ENCODE assay signal across 8 cellular contexts in the genomic region with DNA sequence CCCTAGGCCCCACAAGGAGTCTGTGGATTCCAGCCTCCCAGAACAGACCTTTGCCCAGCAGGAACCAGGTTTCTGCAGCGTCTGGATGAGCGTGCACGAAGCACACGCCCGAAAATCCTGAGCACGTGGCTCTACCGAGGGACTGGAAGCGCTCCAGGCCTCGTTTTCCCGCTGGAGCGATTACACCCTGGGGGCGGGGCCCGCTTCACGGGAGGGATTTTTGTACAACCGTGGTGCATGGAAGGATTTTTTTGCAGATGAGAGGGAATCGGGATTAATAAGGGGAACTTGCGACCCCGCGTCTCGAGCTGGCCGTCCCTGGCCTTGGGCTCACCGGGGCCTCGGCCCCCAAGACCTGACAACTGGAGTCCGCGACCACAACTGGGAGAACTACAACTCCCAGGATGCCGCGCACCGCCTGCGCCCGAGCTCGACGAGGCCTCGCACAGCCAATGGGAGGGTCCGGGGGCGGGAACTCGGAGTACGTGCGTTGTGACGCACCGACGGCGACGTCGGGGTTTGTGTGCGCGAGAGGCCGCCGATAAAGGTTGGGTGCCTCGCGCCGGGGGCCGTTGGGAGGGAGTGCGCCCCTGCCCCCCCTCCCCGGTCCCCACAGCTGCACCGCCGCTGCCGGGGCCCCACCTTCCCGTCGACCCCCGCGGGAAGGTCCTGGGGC. TPM values are rescaled to one million over a fixed set of nuclear protein-coding genes. Genes with fewer than 3 reads are reported as not detected.
A peak's percentile ranks its signal among the peaks of the same experiment; 100 is the strongest.
DNase-seq lines count a peak whose midpoint lies in the region; ATAC-seq and FAIRE-seq lines count a peak whose summit lies in the region.

A gene (plus strand): TSS at position 518 of the 676 bp plus-strand sequence. CDS start 3,294 bp downstream, outside the sequence.

- peak; percentile 85 for FAIRE-seq in GM19239 (lab: Jason Lieb, UNC)

- DNase-seq in Ammon's horn (ENCODE audit: low spot score) (peak; percentile 99), GM19239 (ENCODE audit: insufficient read length, low spot score) (peak; percentile 100), NCI-H510A treated with DMSO at 0.1 percent for 48 hours (lab: John Stamatoyannopoulos, UW) (peak; percentile 87), left colon (peak; percentile 99)
- DNase-seq in activated CD4-positive, alpha-beta T cell treated with anti-CD3 and anti-CD28 coated beads for 4 hours = peak; percentile 99
- DNase-seq in stimulated activated CD4-positive, alpha-beta T cell treated with anti-CD3 and anti-CD28 coated beads, Interleukin-1b, Interleukin-23, amount 100 ng/mL, for 4 hours (ENCODE audit: low read depth in 2 of 2) = peak; percentile 94 to 96

- ATAC-seq in HG03442 (IDR thresholded peaks at IDR 0.05; ENCODE audit: unreplicated experiment) (peak; percentile 82), left colon (peak; percentile 94)

- intact Hi-C loops in left colon (cut with DNase I, micrococcal nuclease) = no loop called here

- peak within 1 kb of the TSS; percentile 98 for H3K27ac ChIP-seq in cingulate gyrus (ENCODE audit: low read depth, low read length)

RNA-seq across cellular contexts. Expression of the gene that starts here (rescaled TPM):
- total RNA-seq in left colon = 10 to 100 TPM in 1 of 2 donors, 1 to 10 TPM in 1; 8.0 to 10.3 TPM

Comparison
In these comparisons a context has a peak if more than half of its experiments do, and no peak if none do; other contexts are left out.
1. Peak in every context shown above with its lines: DNase-seq, ATAC-seq and H3K27ac ChIP-seq.